Comparison of ENCODE assay signal across 1 cellular context in the genomic region with DNA sequence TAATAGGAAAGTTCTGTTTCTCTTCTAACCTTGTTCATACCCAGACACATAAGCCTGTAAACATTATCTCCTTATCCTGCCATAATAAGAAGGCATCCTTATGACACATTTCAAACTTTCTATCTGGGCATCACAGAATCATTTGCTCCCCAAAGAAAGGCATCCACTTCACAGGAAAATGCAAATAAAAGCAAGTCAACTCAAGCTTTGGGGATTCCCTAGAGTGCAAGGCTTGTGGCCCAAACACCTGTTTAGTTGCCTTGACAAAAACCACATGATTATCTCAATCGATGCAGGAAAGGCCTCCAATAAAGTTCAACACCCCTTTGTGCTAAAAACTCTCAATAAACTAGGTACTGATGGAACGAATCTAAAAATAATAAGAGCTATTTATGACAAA.
TF ChIP-seq lines count a peak whose summit lies in the region.

No MANE protein-coding gene starts in this region.

TF ChIP-seq in GM12878, 131 proteins besides CTCF, POLR2A, EP300 and RAD21 (continued from another document and continues in another):
- TF ChIP-seq, protein P1, sequence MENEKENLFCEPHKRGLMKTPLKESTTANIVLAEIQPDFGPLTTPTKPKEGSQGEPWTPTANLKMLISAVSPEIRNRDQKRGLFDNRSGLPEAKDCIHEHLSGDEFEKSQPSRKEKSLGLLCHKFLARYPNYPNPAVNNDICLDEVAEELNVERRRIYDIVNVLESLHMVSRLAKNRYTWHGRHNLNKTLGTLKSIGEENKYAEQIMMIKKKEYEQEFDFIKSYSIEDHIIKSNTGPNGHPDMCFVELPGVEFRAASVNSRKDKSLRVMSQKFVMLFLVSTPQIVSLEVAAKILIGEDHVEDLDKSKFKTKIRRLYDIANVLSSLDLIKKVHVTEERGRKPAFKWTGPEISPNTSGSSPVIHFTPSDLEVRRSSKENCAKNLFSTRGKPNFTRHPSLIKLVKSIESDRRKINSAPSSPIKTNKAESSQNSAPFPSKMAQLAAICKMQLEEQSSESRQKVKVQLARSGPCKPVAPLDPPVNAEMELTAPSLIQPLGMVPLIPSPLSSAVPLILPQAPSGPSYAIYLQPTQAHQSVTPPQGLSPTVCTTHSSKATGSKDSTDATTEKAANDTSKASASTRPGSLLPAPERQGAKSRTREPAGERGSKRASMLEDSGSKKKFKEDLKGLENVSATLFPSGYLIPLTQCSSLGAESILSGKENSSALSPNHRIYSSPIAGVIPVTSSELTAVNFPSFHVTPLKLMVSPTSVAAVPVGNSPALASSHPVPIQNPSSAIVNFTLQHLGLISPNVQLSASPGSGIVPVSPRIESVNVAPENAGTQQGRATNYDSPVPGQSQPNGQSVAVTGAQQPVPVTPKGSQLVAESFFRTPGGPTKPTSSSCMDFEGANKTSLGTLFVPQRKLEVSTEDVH (IDR thresholded peaks at IDR 0.05; ENCODE audit: low read depth, partially characterized antibody) = no peak
- TF ChIP-seq, protein P2, sequence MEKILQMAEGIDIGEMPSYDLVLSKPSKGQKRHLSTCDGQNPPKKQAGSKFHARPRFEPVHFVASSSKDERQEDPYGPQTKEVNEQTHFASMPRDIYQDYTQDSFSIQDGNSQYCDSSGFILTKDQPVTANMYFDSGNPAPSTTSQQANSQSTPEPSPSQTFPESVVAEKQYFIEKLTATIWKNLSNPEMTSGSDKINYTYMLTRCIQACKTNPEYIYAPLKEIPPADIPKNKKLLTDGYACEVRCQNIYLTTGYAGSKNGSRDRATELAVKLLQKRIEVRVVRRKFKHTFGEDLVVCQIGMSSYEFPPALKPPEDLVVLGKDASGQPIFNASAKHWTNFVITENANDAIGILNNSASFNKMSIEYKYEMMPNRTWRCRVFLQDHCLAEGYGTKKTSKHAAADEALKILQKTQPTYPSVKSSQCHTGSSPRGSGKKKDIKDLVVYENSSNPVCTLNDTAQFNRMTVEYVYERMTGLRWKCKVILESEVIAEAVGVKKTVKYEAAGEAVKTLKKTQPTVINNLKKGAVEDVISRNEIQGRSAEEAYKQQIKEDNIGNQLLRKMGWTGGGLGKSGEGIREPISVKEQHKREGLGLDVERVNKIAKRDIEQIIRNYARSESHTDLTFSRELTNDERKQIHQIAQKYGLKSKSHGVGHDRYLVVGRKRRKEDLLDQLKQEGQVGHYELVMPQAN (conservative IDR thresholded peaks at IDR 0.05) = no peak
- TF ChIP-seq ZNF207 (IDR thresholded peaks at IDR 0.05; ENCODE audit: borderline replicate concordance) (no peak), ZNF217 (IDR thresholded peaks at IDR 0.05) (no peak), EGR1 (IDR thresholded peaks at IDR 0.05; ENCODE audit: borderline replicate concordance in 1 of 2, low read depth in 2 of 2, low read length in 2 of 2) (no peak), LARP7 (IDR thresholded peaks at IDR 0.05) (no peak), KAT2A (conservative IDR thresholded peaks at IDR 0.05; ENCODE audit: control insufficient read depth, low read depth, low read length) (no peak), ZNF622 (IDR thresholded peaks at IDR 0.05) (no peak), STAT3 (IDR thresholded peaks at IDR 0.05; ENCODE audit: low read depth, low read length) (no peak), YBX1 (IDR thresholded peaks at IDR 0.05) (no peak), EED (IDR thresholded peaks at IDR 0.05; ENCODE audit: low read depth) (no peak), GABPA (IDR thresholded peaks at IDR 0.05; ENCODE audit: low read depth) (no peak), SUZ12 (IDR thresholded peaks at IDR 0.05; ENCODE audit: unreplicated experiment) (no peak), ZZZ3 (IDR thresholded peaks at IDR 0.05; ENCODE audit: control insufficient read depth, insufficient read length, low read depth) (no peak), ZNF384 (IDR thresholded peaks at IDR 0.05; ENCODE audit: borderline replicate concordance, low read depth, low read length) (no peak), BCL11A (IDR thresholded peaks at IDR 0.05; ENCODE audit: low read depth, low read length) (peak; percentile 71; the same call in 1 of the 2 replicates), ESRRA (IDR thresholded peaks at IDR 0.05; ENCODE audit: low read length) (no peak), ATF7 (IDR thresholded peaks at IDR 0.05; ENCODE audit: low read depth) (0 out of 2 replicates have a peak, but pooled peaks have one; percentile 9), RCOR1 (conservative IDR thresholded peaks at IDR 0.05; ENCODE audit: low read depth, low read length) (no peak), RBBP5 (conservative IDR thresholded peaks at IDR 0.05) (no peak)
- TF ChIP-seq, protein P3, sequence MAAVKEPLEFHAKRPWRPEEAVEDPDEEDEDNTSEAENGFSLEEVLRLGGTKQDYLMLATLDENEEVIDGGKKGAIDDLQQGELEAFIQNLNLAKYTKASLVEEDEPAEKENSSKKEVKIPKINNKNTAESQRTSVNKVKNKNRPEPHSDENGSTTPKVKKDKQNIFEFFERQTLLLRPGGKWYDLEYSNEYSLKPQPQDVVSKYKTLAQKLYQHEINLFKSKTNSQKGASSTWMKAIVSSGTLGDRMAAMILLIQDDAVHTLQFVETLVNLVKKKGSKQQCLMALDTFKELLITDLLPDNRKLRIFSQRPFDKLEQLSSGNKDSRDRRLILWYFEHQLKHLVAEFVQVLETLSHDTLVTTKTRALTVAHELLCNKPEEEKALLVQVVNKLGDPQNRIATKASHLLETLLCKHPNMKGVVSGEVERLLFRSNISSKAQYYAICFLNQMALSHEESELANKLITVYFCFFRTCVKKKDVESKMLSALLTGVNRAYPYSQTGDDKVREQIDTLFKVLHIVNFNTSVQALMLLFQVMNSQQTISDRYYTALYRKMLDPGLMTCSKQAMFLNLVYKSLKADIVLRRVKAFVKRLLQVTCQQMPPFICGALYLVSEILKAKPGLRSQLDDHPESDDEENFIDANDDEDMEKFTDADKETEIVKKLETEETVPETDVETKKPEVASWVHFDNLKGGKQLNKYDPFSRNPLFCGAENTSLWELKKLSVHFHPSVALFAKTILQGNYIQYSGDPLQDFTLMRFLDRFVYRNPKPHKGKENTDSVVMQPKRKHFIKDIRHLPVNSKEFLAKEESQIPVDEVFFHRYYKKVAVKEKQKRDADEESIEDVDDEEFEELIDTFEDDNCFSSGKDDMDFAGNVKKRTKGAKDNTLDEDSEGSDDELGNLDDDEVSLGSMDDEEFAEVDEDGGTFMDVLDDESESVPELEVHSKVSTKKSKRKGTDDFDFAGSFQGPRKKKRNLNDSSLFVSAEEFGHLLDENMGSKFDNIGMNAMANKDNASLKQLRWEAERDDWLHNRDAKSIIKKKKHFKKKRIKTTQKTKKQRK (IDR thresholded peaks at IDR 0.05; ENCODE audit: low read depth, low read length) = no peak
- TF ChIP-seq, protein P4, sequence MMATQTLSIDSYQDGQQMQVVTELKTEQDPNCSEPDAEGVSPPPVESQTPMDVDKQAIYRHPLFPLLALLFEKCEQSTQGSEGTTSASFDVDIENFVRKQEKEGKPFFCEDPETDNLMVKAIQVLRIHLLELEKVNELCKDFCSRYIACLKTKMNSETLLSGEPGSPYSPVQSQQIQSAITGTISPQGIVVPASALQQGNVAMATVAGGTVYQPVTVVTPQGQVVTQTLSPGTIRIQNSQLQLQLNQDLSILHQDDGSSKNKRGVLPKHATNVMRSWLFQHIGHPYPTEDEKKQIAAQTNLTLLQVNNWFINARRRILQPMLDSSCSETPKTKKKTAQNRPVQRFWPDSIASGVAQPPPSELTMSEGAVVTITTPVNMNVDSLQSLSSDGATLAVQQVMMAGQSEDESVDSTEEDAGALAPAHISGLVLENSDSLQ (IDR thresholded peaks at IDR 0.05) = no peak
- TF ChIP-seq, protein P5, sequence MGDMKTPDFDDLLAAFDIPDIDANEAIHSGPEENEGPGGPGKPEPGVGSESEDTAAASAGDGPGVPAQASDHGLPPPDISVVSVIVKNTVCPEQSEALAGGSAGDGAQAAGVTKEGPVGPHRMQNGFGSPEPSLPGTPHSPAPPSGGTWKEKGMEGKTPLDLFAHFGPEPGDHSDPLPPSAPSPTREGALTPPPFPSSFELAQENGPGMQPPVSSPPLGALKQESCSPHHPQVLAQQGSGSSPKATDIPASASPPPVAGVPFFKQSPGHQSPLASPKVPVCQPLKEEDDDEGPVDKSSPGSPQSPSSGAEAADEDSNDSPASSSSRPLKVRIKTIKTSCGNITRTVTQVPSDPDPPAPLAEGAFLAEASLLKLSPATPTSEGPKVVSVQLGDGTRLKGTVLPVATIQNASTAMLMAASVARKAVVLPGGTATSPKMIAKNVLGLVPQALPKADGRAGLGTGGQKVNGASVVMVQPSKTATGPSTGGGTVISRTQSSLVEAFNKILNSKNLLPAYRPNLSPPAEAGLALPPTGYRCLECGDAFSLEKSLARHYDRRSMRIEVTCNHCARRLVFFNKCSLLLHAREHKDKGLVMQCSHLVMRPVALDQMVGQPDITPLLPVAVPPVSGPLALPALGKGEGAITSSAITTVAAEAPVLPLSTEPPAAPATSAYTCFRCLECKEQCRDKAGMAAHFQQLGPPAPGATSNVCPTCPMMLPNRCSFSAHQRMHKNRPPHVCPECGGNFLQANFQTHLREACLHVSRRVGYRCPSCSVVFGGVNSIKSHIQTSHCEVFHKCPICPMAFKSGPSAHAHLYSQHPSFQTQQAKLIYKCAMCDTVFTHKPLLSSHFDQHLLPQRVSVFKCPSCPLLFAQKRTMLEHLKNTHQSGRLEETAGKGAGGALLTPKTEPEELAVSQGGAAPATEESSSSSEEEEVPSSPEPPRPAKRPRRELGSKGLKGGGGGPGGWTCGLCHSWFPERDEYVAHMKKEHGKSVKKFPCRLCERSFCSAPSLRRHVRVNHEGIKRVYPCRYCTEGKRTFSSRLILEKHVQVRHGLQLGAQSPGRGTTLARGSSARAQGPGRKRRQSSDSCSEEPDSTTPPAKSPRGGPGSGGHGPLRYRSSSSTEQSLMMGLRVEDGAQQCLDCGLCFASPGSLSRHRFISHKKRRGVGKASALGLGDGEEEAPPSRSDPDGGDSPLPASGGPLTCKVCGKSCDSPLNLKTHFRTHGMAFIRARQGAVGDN (IDR thresholded peaks at IDR 0.05) = no peak
- TF ChIP-seq, protein P6, sequence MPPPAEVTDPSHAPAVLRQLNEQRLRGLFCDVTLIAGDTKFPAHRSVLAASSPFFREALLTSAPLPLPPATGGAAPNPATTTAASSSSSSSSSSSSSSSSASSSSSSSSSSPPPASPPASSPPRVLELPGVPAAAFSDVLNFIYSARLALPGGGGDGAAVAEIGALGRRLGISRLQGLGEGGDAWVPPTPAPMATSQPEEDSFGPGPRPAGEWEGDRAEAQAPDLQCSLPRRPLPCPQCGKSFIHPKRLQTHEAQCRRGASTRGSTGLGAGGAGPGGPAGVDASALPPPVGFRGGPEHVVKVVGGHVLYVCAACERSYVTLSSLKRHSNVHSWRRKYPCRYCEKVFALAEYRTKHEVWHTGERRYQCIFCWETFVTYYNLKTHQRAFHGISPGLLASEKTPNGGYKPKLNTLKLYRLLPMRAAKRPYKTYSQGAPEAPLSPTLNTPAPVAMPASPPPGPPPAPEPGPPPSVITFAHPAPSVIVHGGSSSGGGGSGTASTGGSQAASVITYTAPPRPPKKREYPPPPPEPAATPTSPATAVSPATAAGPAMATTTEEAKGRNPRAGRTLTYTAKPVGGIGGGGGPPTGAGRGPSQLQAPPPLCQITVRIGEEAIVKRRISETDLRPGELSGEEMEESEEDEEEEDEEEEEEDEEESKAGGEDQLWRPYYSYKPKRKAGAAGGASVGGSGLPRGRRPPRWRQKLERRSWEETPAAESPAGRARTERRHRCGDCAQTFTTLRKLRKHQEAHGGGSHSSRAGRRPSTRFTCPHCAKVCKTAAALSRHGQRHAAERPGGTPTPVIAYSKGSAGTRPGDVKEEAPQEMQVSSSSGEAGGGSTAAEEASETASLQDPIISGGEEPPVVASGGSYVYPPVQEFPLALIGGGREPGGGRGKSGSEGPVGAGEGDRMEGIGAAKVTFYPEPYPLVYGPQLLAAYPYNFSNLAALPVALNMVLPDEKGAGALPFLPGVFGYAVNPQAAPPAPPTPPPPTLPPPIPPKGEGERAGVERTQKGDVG (CRISPR knock-in tag; IDR thresholded peaks at IDR 0.05) = no peak
- TF ChIP-seq, protein P7, sequence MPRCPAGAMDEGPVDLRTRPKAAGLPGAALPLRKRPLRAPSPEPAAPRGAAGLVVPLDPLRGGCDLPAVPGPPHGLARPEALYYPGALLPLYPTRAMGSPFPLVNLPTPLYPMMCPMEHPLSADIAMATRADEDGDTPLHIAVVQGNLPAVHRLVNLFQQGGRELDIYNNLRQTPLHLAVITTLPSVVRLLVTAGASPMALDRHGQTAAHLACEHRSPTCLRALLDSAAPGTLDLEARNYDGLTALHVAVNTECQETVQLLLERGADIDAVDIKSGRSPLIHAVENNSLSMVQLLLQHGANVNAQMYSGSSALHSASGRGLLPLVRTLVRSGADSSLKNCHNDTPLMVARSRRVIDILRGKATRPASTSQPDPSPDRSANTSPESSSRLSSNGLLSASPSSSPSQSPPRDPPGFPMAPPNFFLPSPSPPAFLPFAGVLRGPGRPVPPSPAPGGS (IDR thresholded peaks at IDR 0.05; ENCODE audit: borderline replicate concordance, insufficient read depth, low read depth, low read length, poor library complexity, severe bottlenecking) = no peak
- TF ChIP-seq, protein P8, sequence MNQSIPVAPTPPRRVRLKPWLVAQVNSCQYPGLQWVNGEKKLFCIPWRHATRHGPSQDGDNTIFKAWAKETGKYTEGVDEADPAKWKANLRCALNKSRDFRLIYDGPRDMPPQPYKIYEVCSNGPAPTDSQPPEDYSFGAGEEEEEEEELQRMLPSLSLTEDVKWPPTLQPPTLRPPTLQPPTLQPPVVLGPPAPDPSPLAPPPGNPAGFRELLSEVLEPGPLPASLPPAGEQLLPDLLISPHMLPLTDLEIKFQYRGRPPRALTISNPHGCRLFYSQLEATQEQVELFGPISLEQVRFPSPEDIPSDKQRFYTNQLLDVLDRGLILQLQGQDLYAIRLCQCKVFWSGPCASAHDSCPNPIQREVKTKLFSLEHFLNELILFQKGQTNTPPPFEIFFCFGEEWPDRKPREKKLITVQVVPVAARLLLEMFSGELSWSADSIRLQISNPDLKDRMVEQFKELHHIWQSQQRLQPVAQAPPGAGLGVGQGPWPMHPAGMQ (IDR thresholded peaks at IDR 0.05; ENCODE audit: borderline replicate concordance) = no peak
